In genomic region chr16:24731722-24732419, GRCh38 we compare ENCODE assay signal across 9 cellular contexts. TPM values are rescaled to one million over a fixed set of nuclear protein-coding genes. Genes with fewer than 3 reads are reported as not detected.
DNase-seq lines count a peak whose midpoint lies in the region; ATAC-seq and TF ChIP-seq lines count a peak whose summit lies in the region.
"Had no signal": no experiment of that assay in that cellular context is flagged by ENCODE, and none has a peak within 500 bp of the region (broad histone marks: within the 10 kb centered on the region; RNA-seq: fewer than 3 reads in every experiment).

No MANE protein-coding gene starts in this region.

- H3K4me1 ChIP-seq in liver (ENCODE audit: control insufficient read depth in 4 of 4, insufficient read depth in 4 of 4, low read length in 3 of 4) (peaks cover 12 to 63% (median 58%) of the 10 kb centered on the region in 4 donors), thoracic aorta (ENCODE audit: control insufficient read depth in 1 of 2, low read depth in 2 of 2) (peaks cover 46 to 72% of the 10 kb centered on the region in 2 donors)

- H3K9me3 ChIP-seq in liver (ENCODE audit: control insufficient read depth in 4 of 4, low read length in 3 of 4) (no peaks in the 10 kb centered on the region), thoracic aorta (no peaks in the 10 kb centered on the region)

- H3K27me3 Mint-ChIP-seq in activated CD8-positive, alpha-beta T cell treated with anti-CD3 and anti-CD28 coated beads for 36 hours: no peaks in the 10 kb centered on the region
- H3K27me3 Mint-ChIP-seq in activated CD8-positive, alpha-beta T cell treated with anti-CD3 and anti-CD28 coated beads, Interleukin-2, amount 10 ng/mL, durations not matched to agents 7 days and 5 days (ENCODE audit: low read depth): peaks cover 2% of the 10 kb centered on the region

- no peaks in the 10 kb centered on the region for H3K9me3 Mint-ChIP-seq in activated CD8-positive, alpha-beta T cell treated with anti-CD3 and anti-CD28 coated beads for 36 hours
- no peaks in the 10 kb centered on the region for H3K9me3 Mint-ChIP-seq in activated CD8-positive, alpha-beta T cell treated with anti-CD3 and anti-CD28 coated beads, Interleukin-2, amount 10 ng/mL, durations not matched to agents 7 days and 5 days (ENCODE audit: insufficient read depth)

- peaks cover 37% of the 10 kb centered on the region for H3K36me3 Mint-ChIP-seq in activated CD8-positive, alpha-beta T cell treated with anti-CD3 and anti-CD28 coated beads for 36 hours (ENCODE audit: low read depth)
- peaks cover 39% of the 10 kb centered on the region for H3K36me3 Mint-ChIP-seq in activated CD8-positive, alpha-beta T cell treated with anti-CD3 and anti-CD28 coated beads, Interleukin-2, amount 10 ng/mL, durations not matched to agents 7 days and 5 days (ENCODE audit: low read depth)

- H3K27ac Mint-ChIP-seq in activated CD8-positive, alpha-beta T cell treated with anti-CD3 and anti-CD28 coated beads for 36 hours: peak overlapping the region; percentile 30
- no peak overlapping the region for H3K27ac Mint-ChIP-seq in activated CD8-positive, alpha-beta T cell treated with anti-CD3 and anti-CD28 coated beads, Interleukin-2, amount 10 ng/mL, durations not matched to agents 7 days and 5 days

- H3K36me3 ChIP-seq in liver (ENCODE audit: control insufficient read depth in 4 of 4, insufficient read depth in 3 of 4, low read depth in 1 of 4, low read length in 3 of 4) (peaks cover 0 to 7% (median 2%) of the 10 kb centered on the region in 4 donors), thoracic aorta (no peaks in the 10 kb centered on the region)

- no peak for ATAC-seq in activated CD8-positive, alpha-beta T cell treated with anti-CD3 and anti-CD28 coated beads for 36 hours
- no peak for ATAC-seq in activated CD8-positive, alpha-beta T cell treated with anti-CD3 and anti-CD28 coated beads, Interleukin-2, amount 10 ng/mL, durations not matched to agents 7 days and 5 days
- ATAC-seq in thoracic aorta (ENCODE audit: insufficient number of reproducible peaks, low FRiP score, low read depth): no peak
- ATAC-seq in HG03571 (IDR thresholded peaks at IDR 0.05; ENCODE audit: unreplicated experiment): no peak

- no peak for TF ChIP-seq CTCF in activated CD8-positive, alpha-beta T cell treated with anti-CD3 and anti-CD28 coated beads for 36 hours (IDR thresholded peaks at IDR 0.05)
- no peak for TF ChIP-seq CTCF in liver (IDR thresholded peaks at IDR 0.05; ENCODE audit: low read depth, low read length, missing input control)
- TF ChIP-seq CTCF in thoracic aorta (IDR thresholded peaks at IDR 0.05): no peak

- peak overlapping the region in 1 of 2 donors; percentile 68 for H3K9ac ChIP-seq in liver (ENCODE audit: low read depth in 1 of 2, low read length in 2 of 2)

- POLR2A ChIA-PET in activated CD8-positive, alpha-beta T cell treated with anti-CD3 and anti-CD28 coated beads for 36 hours (lab: Charles Lee): interaction anchor here (1.6 kb wide), 1 partner anchor 9 kb away, joined by 4 read pairs; no protein-coding TSS in a partner anchor
- POLR2A ChIA-PET in activated CD8-positive, alpha-beta T cell treated with anti-CD3 and anti-CD28 coated beads, Interleukin-2, amount 10 ng/mL, durations not matched to agents 7 days and 5 days (lab: Charles Lee): no interaction called here

- TF ChIP-seq RAD21 in liver (IDR thresholded peaks at IDR 0.05): peak in 1 of 2 donors; percentile 30

- H3K27ac ChIP-seq in liver (ENCODE audit: low read depth in 1 of 2, low read length in 2 of 2) (peak overlapping the region; percentile 67 to 83), thoracic aorta (peak overlapping the region; percentile 10 to 96)

- DNase-seq in activated CD8-positive, alpha-beta T cell treated with anti-CD3 and anti-CD28 coated beads for 36 hours: no peak
- no peak for DNase-seq in activated CD8-positive, alpha-beta T cell treated with anti-CD3 and anti-CD28 coated beads, Interleukin-2, amount 10 ng/mL, durations not matched to agents 7 days and 5 days
- peak; percentile 7 for DNase-seq in central memory CD4-positive, alpha-beta T cell
- DNase-seq in thoracic aorta (ENCODE audit: low spot score): no peak
- no peak for DNase-seq in HCEC 1CT
- DNase-seq in stimulated activated naive CD4-positive, alpha-beta T cell treated with Interleukin-2 at 50 U/mL for 16 hours (lab: John Stamatoyannopoulos, UW): no peak
- DNase-seq: amniotic stem cell had no signal

- H3K4me3 Mint-ChIP-seq in activated CD8-positive, alpha-beta T cell treated with anti-CD3 and anti-CD28 coated beads for 36 hours: peak overlapping the region; percentile 23
- no peak overlapping the region for H3K4me3 Mint-ChIP-seq in activated CD8-positive, alpha-beta T cell treated with anti-CD3 and anti-CD28 coated beads, Interleukin-2, amount 10 ng/mL, durations not matched to agents 7 days and 5 days

- intact Hi-C loops in activated CD8-positive, alpha-beta T cell treated with anti-CD3 and anti-CD28 coated beads for 36 hours (cut with micrococcal nuclease): no loop called here

- CTCF ChIA-PET in activated CD8-positive, alpha-beta T cell treated with anti-CD3 and anti-CD28 coated beads for 36 hours (lab: Charles Lee): interaction anchor here (2.1 kb wide), 1 partner anchor 27 kb away, joined by 5 read pairs; no protein-coding TSS in a partner anchor
- CTCF ChIA-PET in activated CD8-positive, alpha-beta T cell treated with anti-CD3 and anti-CD28 coated beads, Interleukin-2, amount 10 ng/mL, durations not matched to agents 7 days and 5 days (lab: Charles Lee): no interaction called here

- peaks cover 62% of the 10 kb centered on the region for H3K4me1 Mint-ChIP-seq in activated CD8-positive, alpha-beta T cell treated with anti-CD3 and anti-CD28 coated beads for 36 hours (ENCODE audit: low read depth)
- H3K4me1 Mint-ChIP-seq in activated CD8-positive, alpha-beta T cell treated with anti-CD3 and anti-CD28 coated beads, Interleukin-2, amount 10 ng/mL, durations not matched to agents 7 days and 5 days (ENCODE audit: low read depth): peaks cover 32% of the 10 kb centered on the region

- no peaks in the 10 kb centered on the region for H3K27me3 ChIP-seq in liver (ENCODE audit: control insufficient read depth in 4 of 4, insufficient read depth in 4 of 4, low read length in 3 of 4)
- no peaks in the 10 kb centered on the region for H3K27me3 ChIP-seq in thoracic aorta (replicated peaks; ENCODE audit: insufficient read depth)

- WGBS in liver: 21% methylated on average over 8 of the region's 8 CpGs

- peak overlapping the region in 2 of 3 donors; percentile 97 to 99 for H3K4me3 ChIP-seq in liver (ENCODE audit: low read depth in 1 of 3, low read length in 3 of 3)
- peak overlapping the region; percentile 90 for H3K4me3 ChIP-seq in thoracic aorta

TF ChIP-seq in liver, 16 proteins besides CTCF, POLR2A, EP300 and RAD21 (continues in another document):
- TF ChIP-seq TAF1 (conservative IDR thresholded peaks at IDR 0.05) (no peak), GABPA (IDR thresholded peaks at IDR 0.05 in 1 of 2, conservative IDR thresholded peaks at IDR 0.05 in 1 of 2) (no peak), FOXA1 (IDR thresholded peaks at IDR 0.05) (no peak), JUND (IDR thresholded peaks at IDR 0.05) (peak in 1 of 2 donors; percentile 36), SP1 (IDR thresholded peaks at IDR 0.05) (no peak), REST (IDR thresholded peaks at IDR 0.05) (peak; percentile 59), ATF3 (IDR thresholded peaks at IDR 0.05) (no peak), YY1 (IDR thresholded peaks at IDR 0.05) (peak; percentile 31), MAX (IDR thresholded peaks at IDR 0.05) (peak; percentile 21), FOXA2 (IDR thresholded peaks at IDR 0.05) (no peak), NR2F2 (IDR thresholded peaks at IDR 0.05) (no peak), HNF4A (conservative IDR thresholded peaks at IDR 0.05) (peak; percentile 67 to 71), HNF4G (IDR thresholded peaks at IDR 0.05) (no peak)

RNA-seq across cellular contexts. Expression of gene TNRC6A, which starts 2.4 kb away (rescaled TPM):
- 10 to 100 TPM; 27.7 to 28.9 TPM for total RNA-seq in activated CD8-positive, alpha-beta T cell treated with anti-CD3 and anti-CD28 coated beads for 36 hours
- 10 to 100 TPM; 28.8 to 28.9 TPM for total RNA-seq in activated CD8-positive, alpha-beta T cell treated with anti-CD3 and anti-CD28 coated beads, Interleukin-2, amount 10 ng/mL, durations not matched to agents 7 days and 5 days
- total RNA-seq in liver: 10 to 100 TPM; 21.7 to 42.3 TPM
- polyA plus RNA-seq in liver: 10 to 100 TPM in 1 of 2 donors, 1 to 10 TPM in 1; 9.3 to 24.0 TPM
- total RNA-seq in thoracic aorta: 10 to 100 TPM; 45.6 to 85.4 TPM
